ENCODE assay signal across 8 cellular contexts in genomic region chr3:160566499-160566898, GRCh38. TPM values are rescaled to one million over a fixed set of nuclear protein-coding genes. Genes with fewer than 3 reads are reported as not detected.
DNase-seq lines count a peak whose midpoint lies in the region; ATAC-seq and TF ChIP-seq lines count a peak whose summit lies in the region.

No MANE protein-coding gene starts in this region.

- H3K4me3 ChIP-seq in H7 (ENCODE audit: insufficient read depth, low read depth, low read length) (peak overlapping the region; percentile 66; the same call in 1 of the 2 replicates), skin epidermis (peak overlapping the region; percentile 42 to 93 (median 66))

- no peak for DNase-seq in H7
- DNase-seq in T-helper 17 cell, result no peak
- no peak for DNase-seq in foreskin keratinocyte
- DNase-seq in NCI-H1694 treated with DMSO at 0.1 percent for 48 hours (lab: John Stamatoyannopoulos, UW), result no peak
- no peak for DNase-seq in activated CD4-positive, alpha-beta T cell treated with anti-CD3 and anti-CD28 coated beads, Interleukin-2, amount 50 U/mL, for 1 hour
- no peak for DNase-seq in UCSD-AML1 (lab: John Stamatoyannopoulos, UW; ENCODE audit: unreplicated experiment)
- no peak for DNase-seq in NCI-H2107 (lab: John Stamatoyannopoulos, UW)

- peaks cover 38% of the 10 kb centered on the region for H3K4me1 Mint-ChIP-seq in T-helper 17 cell

- no peaks in the 10 kb centered on the region for H3K36me3 Mint-ChIP-seq in T-helper 17 cell (ENCODE audit: low read depth)

- H3K4me1 ChIP-seq in foreskin keratinocyte, result peaks cover 13% of the 10 kb centered on the region

- H3K27ac Mint-ChIP-seq in T-helper 17 cell, result peak overlapping the region; percentile 94

- peak overlapping the region; percentile 97 for H3K4me3 Mint-ChIP-seq in T-helper 17 cell

- H3K9me3 ChIP-seq in T-helper 17 cell (ENCODE audit: control insufficient read depth, low read length, poor library complexity, severe bottlenecking), result no peaks in the 10 kb centered on the region

- H3K36me3 ChIP-seq in H7 (replicated peaks; ENCODE audit: control insufficient read depth, insufficient read depth, low read length), result peaks cover 2% of the 10 kb centered on the region; the same call in 1 of the 2 replicates

- H3K27me3 ChIP-seq in H7 (ENCODE audit: control insufficient read depth, insufficient read depth, low read length) (no peaks in the 10 kb centered on the region), foreskin keratinocyte (no peaks in the 10 kb centered on the region)

- H3K27me3 Mint-ChIP-seq in T-helper 17 cell, result no peaks in the 10 kb centered on the region

- ATAC-seq in T-helper 17 cell, result no peak
- no peak for ATAC-seq in foreskin keratinocyte

- TF ChIP-seq CTCF in foreskin keratinocyte (conservative IDR thresholded peaks at IDR 0.05), result no peak

- H3K27ac ChIP-seq in foreskin keratinocyte, result peak overlapping the region; percentile 46
- H3K27ac ChIP-seq in skin epidermis, result peak overlapping the region in 20 of 21 experiments; percentile 91 to 100 (median 99)

RNA-seq across cellular contexts. Expression of gene KPNA4, which starts 1.1 kb away (rescaled TPM):
- total RNA-seq in H7 (2014; rRNA removed; shearing (Covaris generic)), result 23.4 and 26.8 TPM in 2 replicates
- total RNA-seq in T-helper 17 cell, result 10 to 100 TPM; 48.9 to 61.9 TPM
- 52.4 and 55.5 TPM in 2 replicates for total RNA-seq in foreskin keratinocyte
- 13.6 and 15.2 TPM in 2 replicates for polyA plus RNA-seq in foreskin keratinocyte
